Comparison of ENCODE assay signal across 12 cellular contexts in the genomic region with DNA sequence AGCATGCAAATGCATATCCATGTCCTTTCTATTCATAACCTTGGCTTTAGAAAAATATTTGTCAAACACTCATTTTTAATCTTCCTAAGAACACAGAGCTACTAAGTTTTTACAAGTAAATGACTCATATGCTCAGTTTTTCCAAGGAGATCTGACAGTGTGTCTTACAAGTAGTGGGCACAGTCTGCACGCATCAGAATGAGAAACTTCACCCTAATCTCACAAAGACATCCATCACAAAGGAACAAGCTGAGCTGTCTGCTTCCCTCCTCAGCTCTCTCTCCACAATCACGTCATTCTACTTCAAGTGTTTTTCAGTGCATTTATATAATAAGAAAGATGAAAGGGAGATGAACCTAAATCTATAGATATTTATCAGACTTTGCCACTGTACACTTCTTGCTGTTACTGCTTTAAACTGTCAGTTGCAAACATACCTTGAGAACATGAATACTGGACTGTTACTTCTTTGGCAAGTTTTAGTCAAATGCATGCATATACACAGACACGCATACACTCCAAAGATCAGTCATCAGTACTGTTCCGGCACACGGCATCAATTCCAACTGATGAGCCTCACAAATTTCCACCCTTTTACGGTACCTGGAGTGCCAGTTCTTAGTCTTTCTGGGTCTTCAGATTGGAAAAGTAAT.
DNase-seq lines count a peak whose midpoint lies in the region; ATAC-seq and TF ChIP-seq lines count a peak whose summit lies in the region.
"Had no signal": no experiment of that assay in that cellular context is flagged by ENCODE, and none has a peak within 500 bp of the region (broad histone marks: within the 10 kb centered on the region; RNA-seq: fewer than 3 reads in every experiment).

No MANE protein-coding gene starts in this region.

- peaks cover 0 to 3% (median 0%) of the 10 kb centered on the region in 5 donors for H3K27me3 Mint-ChIP-seq in naive thymus-derived CD4-positive, alpha-beta T cell
- H3K27me3 Mint-ChIP-seq in progenitor cell of endocrine pancreas = no peaks in the 10 kb centered on the region

- H3K36me3 Mint-ChIP-seq in naive thymus-derived CD4-positive, alpha-beta T cell = peaks cover 0 to 30% (median 8%) of the 10 kb centered on the region in 5 donors
- H3K36me3 Mint-ChIP-seq in progenitor cell of endocrine pancreas (ENCODE audit: insufficient read depth) = peaks cover 2% of the 10 kb centered on the region

- ATAC-seq in naive thymus-derived CD4-positive, alpha-beta T cell = peak; percentile 84
- ATAC-seq in GM21619 (IDR thresholded peaks at IDR 0.05; ENCODE audit: unreplicated experiment) (no peak), HG03439 (IDR thresholded peaks at IDR 0.05; ENCODE audit: unreplicated experiment) (no peak)
- ATAC-seq: HCT116, pancreas had no signal

- peak overlapping the region; percentile 42 for H3K4me2 ChIP-seq in Loucy (ENCODE audit: low read depth, low read length, poor library complexity, severe bottlenecking)
- H3K4me2 ChIP-seq: KMS-11 had no signal

- H4K20me1 ChIP-seq in Loucy (ENCODE audit: insufficient read depth, low read length, poor library complexity, severe bottlenecking) = no peaks in the 10 kb centered on the region

- peak overlapping the region; percentile 15 for H3K9ac ChIP-seq in Loucy (ENCODE audit: low read depth, low read length, poor library complexity, severe bottlenecking)
- H3K9ac ChIP-seq: KMS-11 had no signal

- intact Hi-C loops in naive thymus-derived CD4-positive, alpha-beta T cell (cut with micrococcal nuclease) = loop anchor here (1.0 to 10.0 kb wide), 4 partner anchors 10 to 827 kb away; no protein-coding TSS in a partner anchor

- H3K27me3 ChIP-seq in Loucy (ENCODE audit: insufficient read depth, low read length, poor library complexity, severe bottlenecking) = no peaks in the 10 kb centered on the region
- H3K27me3 ChIP-seq in naive thymus-derived CD4-positive, alpha-beta T cell (ENCODE audit: control insufficient read depth in 2 of 2, insufficient read depth in 2 of 2, low read length in 2 of 2) = no peaks in the 10 kb centered on the region
- H3K27me3 ChIP-seq: pancreas had no signal

- peaks cover 0 to 6% (median 0%) of the 10 kb centered on the region in 11 donors for H3K9me3 Mint-ChIP-seq in naive thymus-derived CD4-positive, alpha-beta T cell
- no peaks in the 10 kb centered on the region for H3K9me3 Mint-ChIP-seq in progenitor cell of endocrine pancreas (ENCODE audit: low read depth)

- peaks cover 81% of the 10 kb centered on the region for H3K4me1 ChIP-seq in Loucy (ENCODE audit: insufficient read depth, low read length, poor library complexity, severe bottlenecking)
- H3K4me1 ChIP-seq in naive thymus-derived CD4-positive, alpha-beta T cell (ENCODE audit: control insufficient read depth in 2 of 2, insufficient read depth in 2 of 2, low read length in 2 of 2) = peaks cover 10 to 31% of the 10 kb centered on the region in 2 donors
- H3K4me1 ChIP-seq: pancreas had no signal

- CTCF ChIA-PET in naive thymus-derived CD4-positive, alpha-beta T cell (lab: Charles Lee) = interaction anchor here (0.7 kb wide), 1 partner anchor 12 kb away, joined by 3 read pairs; no protein-coding TSS in a partner anchor

- H3K4me3 ChIP-seq in Loucy (ENCODE audit: low read length, poor library complexity, severe bottlenecking) = peak overlapping the region; percentile 24
- H3K4me3 ChIP-seq in naive thymus-derived CD4-positive, alpha-beta T cell (ENCODE audit: low read length) = no peak overlapping the region
- H3K4me3 ChIP-seq: pancreas had no signal

- TF ChIP-seq CTCF in Loucy (conservative IDR thresholded peaks at IDR 0.05; ENCODE audit: low read length) (no peak), progenitor cell of endocrine pancreas (IDR thresholded peaks at IDR 0.05; ENCODE audit: unreplicated experiment) (no peak)

- DNase-seq in EH (ENCODE audit: low read depth) (peak; percentile 95), brain pericyte (ENCODE audit: low read depth, low spot score) (peak; percentile 53), progenitor cell of endocrine pancreas (ENCODE audit: low spot score, unreplicated experiment) (no peak), cerebellar nuclear complex (lab: John Stamatoyannopoulos, UW) (no peak)
- peak in 4 of 9 donors; percentile 31 to 76 (median 56) for DNase-seq in naive thymus-derived CD4-positive, alpha-beta T cell
- DNase-seq: NK-92 treated with Interleukin-12 subunit alpha and Interleukin-12 subunit beta, amount 100 ng/mL, for 24 hours; pancreas had no signal

- H3K9me3 ChIP-seq in Loucy (ENCODE audit: insufficient read depth, low read depth, low read length) = no peaks in the 10 kb centered on the region
- H3K9me3 ChIP-seq in naive thymus-derived CD4-positive, alpha-beta T cell (ENCODE audit: control insufficient read depth in 2 of 3, low read length in 3 of 3) = no peaks in the 10 kb centered on the region
- H3K9me3 ChIP-seq: pancreas had no signal

- peak overlapping the region; percentile 43 for H3K27ac ChIP-seq in naive thymus-derived CD4-positive, alpha-beta T cell (ENCODE audit: low read depth, low read length)
- H3K27ac ChIP-seq: KMS-11, pancreas had no signal

- H3K36me3 ChIP-seq in Loucy (ENCODE audit: insufficient read depth, low read length) = no peaks in the 10 kb centered on the region
- no peaks in the 10 kb centered on the region for H3K36me3 ChIP-seq in naive thymus-derived CD4-positive, alpha-beta T cell (ENCODE audit: control insufficient read depth in 2 of 3, insufficient read depth in 3 of 3, low read length in 3 of 3)
- H3K36me3 ChIP-seq: pancreas had no signal

- no peaks in the 10 kb centered on the region for H3K9me2 ChIP-seq in Loucy (replicated peaks; ENCODE audit: low read depth, low read length)

- H3K4me1 Mint-ChIP-seq in naive thymus-derived CD4-positive, alpha-beta T cell = peaks cover 34 to 88% (median 72%) of the 10 kb centered on the region in 7 donors
- H3K4me1 Mint-ChIP-seq in progenitor cell of endocrine pancreas (ENCODE audit: low read depth) = peaks cover 2% of the 10 kb centered on the region

- 0 out of 2 replicates have a peak overlapping the region, but pooled peaks have one; percentile 14 for H2AFZ ChIP-seq in Loucy (ENCODE audit: low read length)

- H3K27ac Mint-ChIP-seq in naive thymus-derived CD4-positive, alpha-beta T cell = peak overlapping the region; percentile 36 to 90 (median 75)
- H3K27ac Mint-ChIP-seq in progenitor cell of endocrine pancreas = no peak overlapping the region

- H3K79me2 ChIP-seq in Loucy (ENCODE audit: insufficient read depth, low read length) = peaks cover 25% of the 10 kb centered on the region

- peaks cover 7% of the 10 kb centered on the region for H3F3A ChIP-seq in Loucy (ENCODE audit: low read depth)

- POLR2A ChIA-PET in naive thymus-derived CD4-positive, alpha-beta T cell (lab: Charles Lee) = interaction anchor here (0.6 to 1.3 kb wide), 4 partner anchors 9 to 100 kb away, joined by 3 read pairs; no protein-coding TSS in a partner anchor

- H3K4me3 Mint-ChIP-seq in naive thymus-derived CD4-positive, alpha-beta T cell = peak overlapping the region in 6 of 10 donors; percentile 7 to 52 (median 36)
- no peak overlapping the region for H3K4me3 Mint-ChIP-seq in progenitor cell of endocrine pancreas (ENCODE audit: low read depth)

Comparison
In these comparisons a context has a peak if more than half of its experiments do, and no peak if none do; other contexts are left out.
1. DNase-seq: peak in EH (single experiment) and brain pericyte (single experiment); none in progenitor cell of endocrine pancreas (single experiment) and cerebellar nuclear complex (0 of 2).